1 cellular context compared by ENCODE assay signal in the genomic region with DNA sequence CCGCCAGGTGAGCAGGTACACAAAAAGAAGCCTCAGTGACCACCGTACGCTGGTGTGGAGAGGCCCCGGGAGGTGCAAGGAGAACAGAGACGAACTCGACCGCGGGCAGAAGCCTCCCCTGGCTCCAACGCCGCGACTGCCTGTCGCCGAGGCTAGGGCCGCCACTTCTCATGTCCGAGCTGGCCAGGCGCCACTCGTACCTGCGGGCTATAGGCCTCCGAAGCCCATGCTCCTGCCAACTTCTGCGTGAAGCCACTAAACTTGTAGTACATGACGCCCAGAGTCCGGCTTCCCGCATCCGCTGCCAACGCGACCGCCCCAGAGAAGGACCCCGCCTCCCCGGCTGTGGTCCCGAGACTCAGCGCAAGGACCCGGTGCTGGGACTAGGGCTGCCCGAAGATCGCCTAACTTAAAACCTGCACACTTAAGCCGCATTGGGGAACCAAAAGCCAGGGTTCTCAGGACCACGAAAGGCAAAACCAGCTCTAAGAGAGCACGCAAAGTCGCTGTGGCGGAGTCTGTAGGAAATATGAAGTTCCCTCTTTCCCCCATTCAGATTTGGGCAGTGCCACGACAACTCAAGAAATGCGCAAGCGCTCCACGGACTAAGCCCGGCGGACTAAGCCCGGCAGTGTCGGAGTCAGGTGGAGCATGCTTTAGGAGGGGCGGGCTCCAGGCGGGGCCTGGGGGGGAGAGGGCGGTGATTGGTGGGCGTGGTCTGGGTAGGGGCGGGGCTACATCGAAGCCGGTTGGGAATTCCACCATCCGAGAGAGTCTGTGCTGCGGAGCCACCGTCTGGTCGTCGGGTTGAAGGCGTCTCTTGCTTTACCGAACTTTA.
A peak's percentile ranks its signal among the peaks of the same experiment; 100 is the strongest.
TF ChIP-seq lines count a peak whose summit lies in the region.

A gene with protein sequence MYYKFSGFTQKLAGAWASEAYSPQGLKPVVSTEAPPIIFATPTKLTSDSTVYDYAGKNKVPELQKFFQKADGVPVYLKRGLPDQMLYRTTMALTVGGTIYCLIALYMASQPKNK (minus strand): TSS at position 328 of the 838 bp plus-strand sequence. CDS start 56 bp downstream, at position 272.

TF ChIP-seq in HCT116, 20 proteins besides CTCF, POLR2A, EP300 and RAD21 (continued from another document):
- TF ChIP-seq, protein P1, sequence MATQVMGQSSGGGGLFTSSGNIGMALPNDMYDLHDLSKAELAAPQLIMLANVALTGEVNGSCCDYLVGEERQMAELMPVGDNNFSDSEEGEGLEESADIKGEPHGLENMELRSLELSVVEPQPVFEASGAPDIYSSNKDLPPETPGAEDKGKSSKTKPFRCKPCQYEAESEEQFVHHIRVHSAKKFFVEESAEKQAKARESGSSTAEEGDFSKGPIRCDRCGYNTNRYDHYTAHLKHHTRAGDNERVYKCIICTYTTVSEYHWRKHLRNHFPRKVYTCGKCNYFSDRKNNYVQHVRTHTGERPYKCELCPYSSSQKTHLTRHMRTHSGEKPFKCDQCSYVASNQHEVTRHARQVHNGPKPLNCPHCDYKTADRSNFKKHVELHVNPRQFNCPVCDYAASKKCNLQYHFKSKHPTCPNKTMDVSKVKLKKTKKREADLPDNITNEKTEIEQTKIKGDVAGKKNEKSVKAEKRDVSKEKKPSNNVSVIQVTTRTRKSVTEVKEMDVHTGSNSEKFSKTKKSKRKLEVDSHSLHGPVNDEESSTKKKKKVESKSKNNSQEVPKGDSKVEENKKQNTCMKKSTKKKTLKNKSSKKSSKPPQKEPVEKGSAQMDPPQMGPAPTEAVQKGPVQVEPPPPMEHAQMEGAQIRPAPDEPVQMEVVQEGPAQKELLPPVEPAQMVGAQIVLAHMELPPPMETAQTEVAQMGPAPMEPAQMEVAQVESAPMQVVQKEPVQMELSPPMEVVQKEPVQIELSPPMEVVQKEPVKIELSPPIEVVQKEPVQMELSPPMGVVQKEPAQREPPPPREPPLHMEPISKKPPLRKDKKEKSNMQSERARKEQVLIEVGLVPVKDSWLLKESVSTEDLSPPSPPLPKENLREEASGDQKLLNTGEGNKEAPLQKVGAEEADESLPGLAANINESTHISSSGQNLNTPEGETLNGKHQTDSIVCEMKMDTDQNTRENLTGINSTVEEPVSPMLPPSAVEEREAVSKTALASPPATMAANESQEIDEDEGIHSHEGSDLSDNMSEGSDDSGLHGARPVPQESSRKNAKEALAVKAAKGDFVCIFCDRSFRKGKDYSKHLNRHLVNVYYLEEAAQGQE (IDR thresholded peaks at IDR 0.05; ENCODE audit: low read depth) = no peak
- TF ChIP-seq TCF7L2 (IDR thresholded peaks at IDR 0.05; ENCODE audit: borderline replicate concordance, extremely low read depth, insufficient read depth, insufficient read length) (no peak), POLR2AphosphoS5 (IDR thresholded peaks at IDR 0.05; ENCODE audit: low read depth, low read length) (peak; percentile 81)
